14 cellular contexts compared by ENCODE assay signal in genomic region chr2:166632616-166633015, GRCh38.
DNase-seq lines count a peak whose midpoint lies in the region; ATAC-seq and TF ChIP-seq lines count a peak whose summit lies in the region.
"Had no signal": no experiment of that assay in that cellular context is flagged by ENCODE, and none has a peak within 500 bp of the region (broad histone marks: within the 10 kb centered on the region; RNA-seq: fewer than 3 reads in every experiment).

No MANE protein-coding gene starts in this region.

- peak overlapping the region; percentile 24; the same call in 1 of the 2 replicates for H3K4me3 Mint-ChIP-seq in HFFc6
- H3K4me3 Mint-ChIP-seq in stimulated activated memory B cell treated with anti-CD40 and anti-IgM and Interleukin-4, amounts not matched to agents 10 μg/mL and 1 μg/mL and 100 μg/mL, for 72 hours, result no peak overlapping the region
- H3K4me3 Mint-ChIP-seq: activated CD4-positive, alpha-beta memory T cell treated with anti-CD3 and anti-CD28 coated beads for 36 hours; neural crest cell had no signal

- peak; percentile 28 for DNase-seq in AG09319 (ENCODE audit: extremely low read depth, low read depth)
- DNase-seq in HFFc6, result peak; percentile 89
- DNase-seq in amniotic epithelial cell (ENCODE audit: low read depth), result peak; percentile 94
- peak; percentile 98 for DNase-seq in iris pigment epithelial cell (ENCODE audit: low read depth)
- DNase-seq in stimulated activated CD4-positive, alpha-beta T cell treated with anti-CD3 and anti-CD28 coated beads, Interleukin-1b, Interleukin-23, amount 100 ng/mL, for 48 hours, result no peak
- no peak for DNase-seq in SHP77 treated with DMSO at 0.1 percent for 48 hours (lab: John Stamatoyannopoulos, UW)
- DNase-seq: activated CD4-positive, alpha-beta memory T cell treated with anti-CD3 and anti-CD28 coated beads for 36 hours; activated naive CD4-positive, alpha-beta T cell treated with anti-CD3 and anti-CD28 coated beads, Interleukin-2, amount 50 U/mL, for 16 hours; dorsolateral prefrontal cortex; NCI-H510A treated with DMSO at 0.1 percent for 48 hours; stomach had no signal

- H3K27me3 Mint-ChIP-seq in HFFc6 (ENCODE audit: insufficient read depth), result peaks cover 6% of the 10 kb centered on the region; the same call in 1 of the 2 replicates
- no peaks in the 10 kb centered on the region for H3K27me3 Mint-ChIP-seq in stimulated activated memory B cell treated with anti-CD40 and anti-IgM and Interleukin-4, amounts not matched to agents 10 μg/mL and 1 μg/mL and 100 μg/mL, for 72 hours
- H3K27me3 Mint-ChIP-seq: activated CD4-positive, alpha-beta memory T cell treated with anti-CD3 and anti-CD28 coated beads for 36 hours had no signal

- H3K4me1 Mint-ChIP-seq in HFFc6 (ENCODE audit: low read depth), result peaks cover 22% of the 10 kb centered on the region
- H3K4me1 Mint-ChIP-seq in stimulated activated memory B cell treated with anti-CD40 and anti-IgM and Interleukin-4, amounts not matched to agents 10 μg/mL and 1 μg/mL and 100 μg/mL, for 72 hours, result no peaks in the 10 kb centered on the region

- H3K27ac Mint-ChIP-seq in HFFc6, result peak overlapping the region; percentile 75
- H3K27ac Mint-ChIP-seq in stimulated activated memory B cell treated with anti-CD40 and anti-IgM and Interleukin-4, amounts not matched to agents 10 μg/mL and 1 μg/mL and 100 μg/mL, for 72 hours, result no peak overlapping the region
- H3K27ac Mint-ChIP-seq: activated CD4-positive, alpha-beta memory T cell treated with anti-CD3 and anti-CD28 coated beads for 36 hours had no signal

- no peaks in the 10 kb centered on the region for H3K36me3 Mint-ChIP-seq in HFFc6 (ENCODE audit: low read depth)
- H3K36me3 Mint-ChIP-seq in stimulated activated memory B cell treated with anti-CD40 and anti-IgM and Interleukin-4, amounts not matched to agents 10 μg/mL and 1 μg/mL and 100 μg/mL, for 72 hours, result no peaks in the 10 kb centered on the region
- H3K36me3 Mint-ChIP-seq: activated CD4-positive, alpha-beta memory T cell treated with anti-CD3 and anti-CD28 coated beads for 36 hours had no signal

- ATAC-seq in stimulated activated memory B cell treated with anti-CD40 and anti-IgM and Interleukin-4, amounts not matched to agents 10 μg/mL and 1 μg/mL and 100 μg/mL, for 72 hours, result no peak
- no peak for ATAC-seq in GM19023 (IDR thresholded peaks at IDR 0.05; ENCODE audit: unreplicated experiment)

- TF ChIP-seq CTCF in AG09319 (IDR thresholded peaks at IDR 0.05; ENCODE audit: low read depth, low read length) (no peak), HFFc6 (IDR thresholded peaks at IDR 0.05) (no peak)

- no peaks in the 10 kb centered on the region for H3K9me3 Mint-ChIP-seq in HFFc6
- H3K9me3 Mint-ChIP-seq in stimulated activated memory B cell treated with anti-CD40 and anti-IgM and Interleukin-4, amounts not matched to agents 10 μg/mL and 1 μg/mL and 100 μg/mL, for 72 hours, result no peaks in the 10 kb centered on the region
- H3K9me3 Mint-ChIP-seq: activated CD4-positive, alpha-beta memory T cell treated with anti-CD3 and anti-CD28 coated beads for 36 hours had no signal

Comparison
In these comparisons a context has a peak if more than half of its experiments do, and no peak if none do; other contexts are left out.
1. DNase-seq: peak in AG09319 (single experiment), HFFc6 (single experiment), amniotic epithelial cell (single experiment) and iris pigment epithelial cell (single experiment); none in stimulated activated CD4-positive, alpha-beta T cell treated with anti-CD3 and anti-CD28 coated beads, Interleukin-1b, Interleukin-23, amount 100 ng/mL, for 48 hours (single experiment) and SHP77 treated with DMSO at 0.1 percent for 48 hours (single experiment).